11 cellular contexts compared by ENCODE assay signal in genomic region chr21:32021319-32022027, GRCh38.
DNase-seq lines count a peak whose midpoint lies in the region; ATAC-seq and TF ChIP-seq lines count a peak whose summit lies in the region.
"Had no signal": no experiment of that assay in that cellular context is flagged by ENCODE, and none has a peak within 500 bp of the region (broad histone marks: within the 10 kb centered on the region; RNA-seq: fewer than 3 reads in every experiment).

No MANE protein-coding gene starts in this region.

- H3K9ac ChIP-seq in BLaER1 treated with 17β-estradiol and CSF1 and Interleukin-3, amounts not matched to agents 10 nM and 100 nM = no peak overlapping the region

- no peaks in the 10 kb centered on the region for H4K20me1 ChIP-seq in BLaER1 treated with 17β-estradiol and CSF1 and Interleukin-3, amounts not matched to agents 10 nM and 100 nM
- no peaks in the 10 kb centered on the region for H4K20me1 ChIP-seq in osteoblast (ENCODE audit: insufficient read depth, low read length)

- peak overlapping the region in 3 of 11 experiments; percentile 14 to 29 (median 28); a peak in 3 of 22 replicates for H3K27ac ChIP-seq in BLaER1 treated with 17β-estradiol and CSF1 and Interleukin-3, amounts not matched to agents 10 nM and 100 nM
- no peak overlapping the region for H3K27ac ChIP-seq in osteoblast (ENCODE audit: low read depth, low read length)

- no peaks in the 10 kb centered on the region for H3K27me3 ChIP-seq in BLaER1 treated with 17β-estradiol and CSF1 and Interleukin-3, amounts not matched to agents 10 nM and 100 nM
- no peaks in the 10 kb centered on the region for H3K27me3 ChIP-seq in osteoblast (ENCODE audit: insufficient read depth, low read length)

- H3K4me3 ChIP-seq in BLaER1 treated with 17β-estradiol and CSF1 and Interleukin-3, amounts not matched to agents 10 nM and 100 nM = no peak overlapping the region
- H3K4me3 ChIP-seq in osteoblast (ENCODE audit: insufficient read depth, low read length) = no peak overlapping the region

- no peak for TF ChIP-seq CTCF in osteoblast (IDR thresholded peaks at IDR 0.05; ENCODE audit: extremely low read depth, low read depth, low read length)

- H3K9me3 ChIP-seq in BLaER1 treated with 17β-estradiol and CSF1 and Interleukin-3, amounts not matched to agents 10 nM and 100 nM (replicated peaks in 1 of 11) = peaks cover 0 to 4% (median 0%) of the 10 kb centered on the region in 11 experiments; a peak in 1 of 22 replicates
- no peaks in the 10 kb centered on the region for H3K9me3 ChIP-seq in osteoblast (ENCODE audit: low read depth, low read length)

- ATAC-seq in Right ventricle myocardium superior (ENCODE audit: poor library complexity) (peak; percentile 98), HG02763 (IDR thresholded peaks at IDR 0.05; ENCODE audit: unreplicated experiment) (no peak)
- ATAC-seq: activated T-cell treated with anti-CD3 and anti-CD28 coated beads, Interleukin-2, amount 50 U/mL, for 72 hours had no signal

- peaks cover 4 to 73% (median 17%) of the 10 kb centered on the region in 10 experiments; a peak in 17 of 20 replicates for H3K4me1 ChIP-seq in BLaER1 treated with 17β-estradiol and CSF1 and Interleukin-3, amounts not matched to agents 10 nM and 100 nM
- H3K4me1 ChIP-seq in osteoblast (ENCODE audit: insufficient read depth, low read length) = no peaks in the 10 kb centered on the region

- DNase-seq in NCI-H446 (lab: John Stamatoyannopoulos, UW) (peak; percentile 77 to 89), Right ventricle myocardium superior (peak; percentile 87), osteoblast (ENCODE audit: insufficient read length, low spot score, missing footprints) (peak; percentile 72), SKM-1 treated with dmso at 0.1 percent for 144 hours (lab: John Stamatoyannopoulos, UW; ENCODE audit: unreplicated experiment) (no peak)
- DNase-seq in stimulated activated CD4-positive, alpha-beta T cell treated with anti-CD3 and anti-CD28 coated beads, Interleukin-1b, Interleukin-23, amount 100 ng/mL, for 48 hours = no peak
- no peak for DNase-seq in stimulated activated CD4-positive, alpha-beta T cell treated with anti-CD3 and anti-CD28 coated beads, Interleukin-4, amount 100 ng/mL, for 1 hour
- DNase-seq: activated T-cell treated with anti-CD3 and anti-CD28 coated beads, Interleukin-2, amount 50 U/mL, for 72 hours; DMS153; foreskin melanocyte had no signal

- H3K36me3 ChIP-seq in BLaER1 treated with 17β-estradiol and CSF1 and Interleukin-3, amounts not matched to agents 10 nM and 100 nM = no peaks in the 10 kb centered on the region
- no peaks in the 10 kb centered on the region for H3K36me3 ChIP-seq in osteoblast (ENCODE audit: insufficient read depth, low read length)

- intact Hi-C loops in Right ventricle myocardium superior (cut with DNase I) = no loop called here

- peak overlapping the region in 8 of 11 experiments; percentile 1 to 85 (median 48); a peak in 13 of 22 replicates for H3K4me2 ChIP-seq in BLaER1 treated with 17β-estradiol and CSF1 and Interleukin-3, amounts not matched to agents 10 nM and 100 nM
- no peak overlapping the region for H3K4me2 ChIP-seq in osteoblast (ENCODE audit: insufficient read depth, low read length)

- no peak overlapping the region for H2AFZ ChIP-seq in osteoblast (ENCODE audit: low read length)

- no peaks in the 10 kb centered on the region for H3K79me2 ChIP-seq in osteoblast (ENCODE audit: insufficient read depth, low read length)

Comparison
In these comparisons a context has a peak if more than half of its experiments do, and no peak if none do; other contexts are left out.
1. DNase-seq: peak in NCI-H446 (2 of 2), Right ventricle myocardium superior (single experiment) and osteoblast (single experiment); none in stimulated activated CD4-positive, alpha-beta T cell treated with anti-CD3 and anti-CD28 coated beads, Interleukin-1b, Interleukin-23, amount 100 ng/mL, for 48 hours (single experiment), stimulated activated CD4-positive, alpha-beta T cell treated with anti-CD3 and anti-CD28 coated beads, Interleukin-4, amount 100 ng/mL, for 1 hour (single experiment) and SKM-1 treated with dmso at 0.1 percent for 144 hours (single experiment).